ENCODE assay signal across 9 cellular contexts in the genomic region with DNA sequence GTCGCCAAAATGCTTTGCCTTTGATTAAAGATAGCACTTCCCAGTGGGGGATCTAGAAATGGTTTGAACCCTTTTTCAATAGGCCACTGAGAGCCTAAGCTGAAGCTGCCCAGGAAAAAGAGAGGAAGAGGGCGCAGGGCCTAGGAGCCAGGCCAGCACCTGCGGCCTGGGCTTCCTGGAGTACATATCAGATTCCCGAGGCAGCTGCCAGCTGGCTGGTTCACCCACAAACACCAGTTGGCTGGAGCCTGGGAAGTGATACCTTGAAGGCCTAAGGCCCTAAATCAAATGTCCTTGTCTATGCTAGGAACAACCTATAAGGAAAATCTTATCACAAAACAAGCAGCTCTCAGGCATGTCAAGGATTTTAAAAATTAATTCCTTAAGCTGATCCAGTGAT. TPM values are rescaled to one million over a fixed set of nuclear protein-coding genes. Genes with fewer than 3 reads are reported as not detected.
A peak's percentile ranks its signal among the peaks of the same experiment; 100 is the strongest.
DNase-seq lines count a peak whose midpoint lies in the region; ATAC-seq and TF ChIP-seq lines count a peak whose summit lies in the region.
"Had no signal": no experiment of that assay in that cellular context is flagged by ENCODE, and none has a peak within 500 bp of the region (broad histone marks: within the 10 kb centered on the region; RNA-seq: fewer than 3 reads in every experiment).

No MANE protein-coding gene starts in this region.

- H3K27me3 ChIP-seq in MG63 (no peaks in the 10 kb centered on the region), H7 (ENCODE audit: control insufficient read depth, insufficient read depth, low read length) (no peaks in the 10 kb centered on the region; the same call in 1 of the 2 replicates)
- H3K27me3 ChIP-seq: dorsolateral prefrontal cortex had no signal

- no peak for ATAC-seq in T-cell (replicated peaks in 1 of 4)
- ATAC-seq in natural killer cell, result no peak
- no peak for ATAC-seq in HG03460 (IDR thresholded peaks at IDR 0.05; ENCODE audit: unreplicated experiment)
- ATAC-seq: K562 had no signal

- H3K36me3 ChIP-seq in MG63 (no peaks in the 10 kb centered on the region), H7 (replicated peaks; ENCODE audit: control insufficient read depth, insufficient read depth, low read length) (no peaks in the 10 kb centered on the region)

- peak overlapping the region in 1 of 3 donors; percentile 10 for H3K4me3 Mint-ChIP-seq in T-cell
- H3K4me3 Mint-ChIP-seq in natural killer cell, result peak overlapping the region; percentile 52

- H3K27ac Mint-ChIP-seq in T-cell, result peak overlapping the region; percentile 83 to 85
- H3K27ac Mint-ChIP-seq in natural killer cell, result peak overlapping the region; percentile 84 to 88

- peak; percentile 79 for DNase-seq in DMS 273 treated with DMSO at 0.1 percent for 48 hours (lab: John Stamatoyannopoulos, UW)
- DNase-seq in MG63, result peak; percentile 31
- DNase-seq in T-cell, result no peak
- DNase-seq in natural killer cell, result no peak
- DNase-seq in GM03348 (ENCODE audit: low spot score), result no peak
- DNase-seq in H7, result no peak

- intact Hi-C loops in natural killer cell (cut with micrococcal nuclease), result no loop called here

- CTCF ChIA-PET in T-cell (lab: Charles Lee), result no interaction called here

- H3K4me3 ChIP-seq in MG63 (no peak overlapping the region), H7 (ENCODE audit: insufficient read depth, low read depth, low read length) (no peak overlapping the region)
- H3K4me3 ChIP-seq: dorsolateral prefrontal cortex, K562 had no signal

- no peak for TF ChIP-seq CTCF in natural killer cell (IDR thresholded peaks at IDR 0.05)

- H3K27me3 Mint-ChIP-seq in T-cell (no peaks in the 10 kb centered on the region), natural killer cell (ENCODE audit: low read depth in 2 of 2) (no peaks in the 10 kb centered on the region)

- H3K36me3 Mint-ChIP-seq in T-cell (peaks cover 16% of the 10 kb centered on the region), natural killer cell (no peaks in the 10 kb centered on the region)

- POLR2A ChIA-PET in T-cell (lab: Charles Lee), result interaction anchor here (0.5 to 1.0 kb wide), 3 partner anchors 12 to 27 kb away, joined by 3 to 4 read pairs (median 3); no protein-coding TSS in a partner anchor

- peaks cover 83 to 87% (median 86%) of the 10 kb centered on the region in 3 donors for H3K4me1 Mint-ChIP-seq in T-cell
- peaks cover 78 to 79% of the 10 kb centered on the region in 2 donors for H3K4me1 Mint-ChIP-seq in natural killer cell

- H3K9me3 Mint-ChIP-seq in T-cell (no peaks in the 10 kb centered on the region), natural killer cell (no peaks in the 10 kb centered on the region)

- H3K9me3 ChIP-seq in MG63, result no peaks in the 10 kb centered on the region

RNA-seq across cellular contexts. Expression of gene ANKRD44, which starts 37.1 kb away (rescaled TPM):
- 0.66 and 5.9 TPM in 2 replicates for total RNA-seq in MG63 (2014; rRNA removed; shearing (Covaris generic); ENCODE audit: low replicate concordance)
- 100 to 1,000 TPM; 225 to 333 (median 238) TPM for total RNA-seq in T-cell
- 100 to 1,000 TPM; 252 to 376 (median 311) TPM for total RNA-seq in natural killer cell
- total RNA-seq in H7 (2014; rRNA removed; shearing (Covaris generic)), result 0.76 and 3.2 TPM in 2 replicates

Comparison
In these comparisons a context has a peak if more than half of its experiments do, and no peak if none do; other contexts are left out.
1. DNase-seq: peak in DMS 273 treated with DMSO at 0.1 percent for 48 hours (single experiment) and MG63 (single experiment); none in T-cell (0 of 34), natural killer cell (single experiment), GM03348 (single experiment) and H7 (single experiment).
2. RNA of gene ANKRD44, which starts 37.1 kb away (total RNA-seq): 252 to 376 TPM in natural killer cell and 225 to 333 TPM in T-cell; 0.76 to 3.2 TPM in H7 and 0.66 to 5.9 TPM in MG63; every median in the first group is over 10 times any median in the second.